31 cellular contexts compared by ENCODE assay signal in the genomic region with DNA sequence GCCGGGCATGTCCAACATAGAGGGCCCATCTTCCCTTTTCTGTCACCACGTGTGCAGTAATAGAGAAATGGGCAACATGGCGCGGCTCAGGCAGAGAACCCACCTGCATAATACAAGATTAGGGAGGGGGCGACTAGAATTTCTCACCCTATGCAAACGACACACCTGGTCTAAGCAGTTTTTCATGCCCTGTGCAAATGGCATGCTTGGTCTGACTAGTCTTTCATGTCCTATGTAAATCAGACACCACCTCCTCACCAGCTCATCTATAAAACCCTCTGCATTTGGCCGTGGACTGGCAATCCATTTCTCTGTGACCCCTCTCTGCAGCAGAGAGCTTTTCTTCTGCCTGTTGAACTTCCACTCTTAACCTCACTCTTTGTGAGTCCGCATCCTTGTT.
"Had no signal": no experiment of that assay in that cellular context is flagged by ENCODE, and none has a peak within 500 bp of the region (broad histone marks: within the 10 kb centered on the region; RNA-seq: fewer than 3 reads in every experiment).

No MANE protein-coding gene starts in this region.

- H3K27me3 ChIP-seq: cardiac muscle cell, dorsolateral prefrontal cortex, gastroesophageal sphincter, neural progenitor cell, suprapubic skin, tibial nerve had no signal

- H3K4me1 ChIP-seq: gastroesophageal sphincter, parathyroid adenoma, psoas muscle, suprapubic skin, tibial nerve had no signal

- H3K9ac ChIP-seq: neural progenitor cell, parathyroid adenoma had no signal

- H3K79me2 ChIP-seq: parathyroid adenoma had no signal

- H3K36me3 ChIP-seq: cardiac muscle cell, gastroesophageal sphincter, neural progenitor cell, suprapubic skin, tibial nerve had no signal

- H3K27ac ChIP-seq: cardiac muscle cell, coronary artery, dorsolateral prefrontal cortex, gastroesophageal sphincter, neural progenitor cell, parathyroid adenoma, psoas muscle, suprapubic skin, tibial nerve had no signal

- FAIRE-seq: kidney had no signal

- H3K4me3 ChIP-seq: cardiac muscle cell, coronary artery, dorsolateral prefrontal cortex, gastroesophageal sphincter, neural progenitor cell, psoas muscle, smooth muscle cell, suprapubic skin, tibial nerve had no signal

- H3K4me2 ChIP-seq: neural progenitor cell, smooth muscle cell had no signal

- H3K9me3 ChIP-seq: gastroesophageal sphincter, psoas muscle, suprapubic skin, tibial nerve had no signal

- DNase-seq: activated CD4-positive, alpha-beta memory T cell treated with anti-CD3 and anti-CD28 coated beads, Interleukin-2, amount 10 ng/mL, durations not matched to agents 7 days and 5 days; activated CD4-positive, alpha-beta T cell treated with anti-CD3 and anti-CD28 coated beads for 1 hour; activated CD4-positive, alpha-beta T cell treated with anti-CD3 and anti-CD28 coated beads, Interleukin-2, amount 10 ng/mL, durations not matched to agents 7 days and 5 days; activated CD8-positive, alpha-beta memory T cell treated with anti-CD3 and anti-CD28 coated beads, Interleukin-2, amount 50 U/mL, for 48 hours; activated T-cell treated with anti-CD3 and anti-CD28 coated beads, Interleukin-2, amount 50 U/mL, for 24 hours; anterior cingulate cortex; dorsolateral prefrontal cortex; effector memory CD4-positive, alpha-beta T cell; erythroblast; head of caudate nucleus; hippocampal formation; immature natural killer cell; kidney; midbrain; naive thymus-derived CD8-positive, alpha-beta T cell; occipital lobe; psoas muscle; stimulated activated CD4-positive, alpha-beta T cell treated with anti-CD3 and anti-CD28 coated beads, Interleukin-1b, Interleukin-23, amount 100 ng/mL, for 48 hours; stimulated activated CD4-positive, alpha-beta T cell treated with anti-CD3 and anti-CD28 coated beads, Interleukin-4, amount 100 ng/mL, for 4 hours; stimulated activated CD8-positive, alpha-beta memory T cell treated with anti-CD3 and anti-CD28 coated beads, Interleukin-4, amount 100 ng/mL, for 48 hours; stimulated activated naive CD4-positive, alpha-beta T cell; T-helper 2 cell had no signal

- H2AFZ ChIP-seq: neural progenitor cell, parathyroid adenoma had no signal

- ATAC-seq: activated naive CD4-positive, alpha-beta T cell treated with anti-CD3 and anti-CD28 coated beads, Interleukin-2, amount 50 U/mL, for 72 hours; gastroesophageal sphincter; naive thymus-derived CD8-positive, alpha-beta T cell; psoas muscle had no signal
